22 cellular contexts compared by ENCODE assay signal in genomic region chr3:31785734-31786133, GRCh38.
"Had no signal": no experiment of that assay in that cellular context is flagged by ENCODE, and none has a peak within 500 bp of the region (broad histone marks: within the 10 kb centered on the region; RNA-seq: fewer than 3 reads in every experiment).

No MANE protein-coding gene starts in this region.

- DNase-seq: cerebellar nuclear complex; cortex of kidney; effector memory CD8-positive, alpha-beta T cell; foreskin fibroblast; heart left ventricle; left cardiac atrium; left lung; naive thymus-derived CD8-positive, alpha-beta T cell; nephron progenitor cell; nucleus accumbens; ovary; posterior cingulate gyrus; psoas muscle; right cardiac atrium; sigmoid colon; spleen; stimulated activated naive CD4-positive, alpha-beta T cell; stimulated activated naive CD8-positive, alpha-beta T cell treated with anti-CD3 and anti-CD28 coated beads, Interleukin-15, amount 100 ng/mL, for 72 hours; transverse colon had no signal

- ATAC-seq: effector memory CD8-positive, alpha-beta T cell; gastroesophageal sphincter; heart left ventricle; left cardiac atrium; left lung; naive thymus-derived CD8-positive, alpha-beta T cell; psoas muscle; right cardiac atrium; stimulated activated naive CD8-positive, alpha-beta T cell treated with anti-CD3 and anti-CD28 coated beads, Interleukin-15, amount 100 ng/mL, for 72 hours had no signal

- H3K4me3 ChIP-seq: gastroesophageal sphincter, heart left ventricle, hepatocyte, left lung, ovary, psoas muscle, sigmoid colon, spleen, suprapubic skin, transverse colon had no signal

- H3K36me3 ChIP-seq: gastroesophageal sphincter, heart left ventricle, left lung, ovary, sigmoid colon, suprapubic skin, transverse colon had no signal

- H3K27ac Mint-ChIP-seq: effector memory CD8-positive, alpha-beta T cell; naive thymus-derived CD8-positive, alpha-beta T cell; nephron progenitor cell; stimulated activated naive CD8-positive, alpha-beta T cell treated with anti-CD3 and anti-CD28 coated beads, Interleukin-15, amount 100 ng/mL, for 72 hours had no signal

- H3K4me1 Mint-ChIP-seq: naive thymus-derived CD8-positive, alpha-beta T cell; stimulated activated naive CD8-positive, alpha-beta T cell treated with anti-CD3 and anti-CD28 coated beads, Interleukin-15, amount 100 ng/mL, for 72 hours had no signal

- H3K4me3 Mint-ChIP-seq: effector memory CD8-positive, alpha-beta T cell; naive thymus-derived CD8-positive, alpha-beta T cell; nephron progenitor cell; stimulated activated naive CD8-positive, alpha-beta T cell treated with anti-CD3 and anti-CD28 coated beads, Interleukin-15, amount 100 ng/mL, for 72 hours had no signal

- H3K27me3 ChIP-seq: gastroesophageal sphincter, heart left ventricle, hepatocyte, left lung, ovary, sigmoid colon, spleen, suprapubic skin, transverse colon had no signal

- H3K4me2 ChIP-seq: hepatocyte had no signal

- H3K9me3 ChIP-seq: gastroesophageal sphincter, left lung, ovary, psoas muscle, sigmoid colon, suprapubic skin, transverse colon had no signal

- H3K27ac ChIP-seq: gastroesophageal sphincter, heart left ventricle, hepatocyte, left lung, ovary, psoas muscle, sigmoid colon, spleen, suprapubic skin, transverse colon had no signal

- H3K4me1 ChIP-seq: heart left ventricle, left lung, psoas muscle, sigmoid colon, spleen, suprapubic skin, transverse colon had no signal

- H2AFZ ChIP-seq: hepatocyte had no signal

- H3K36me3 Mint-ChIP-seq: naive thymus-derived CD8-positive, alpha-beta T cell had no signal

- H3K9me3 Mint-ChIP-seq: effector memory CD8-positive, alpha-beta T cell; stimulated activated naive CD8-positive, alpha-beta T cell treated with anti-CD3 and anti-CD28 coated beads, Interleukin-15, amount 100 ng/mL, for 72 hours had no signal
